32 cellular contexts compared by ENCODE assay signal in genomic region chr6:40139447-40139846, GRCh38.
"Had no signal": no experiment of that assay in that cellular context is flagged by ENCODE, and none has a peak within 500 bp of the region (broad histone marks: within the 10 kb centered on the region; RNA-seq: fewer than 3 reads in every experiment).

No MANE protein-coding gene starts in this region.

- H3K36me3 ChIP-seq: brain microvascular endothelial cell, breast epithelium had no signal

- FAIRE-seq: astrocyte, colon, TTC549 had no signal

- H3K9me3 ChIP-seq: body of pancreas, breast epithelium had no signal

- H3K27ac ChIP-seq: brain microvascular endothelial cell, breast epithelium, VCaP had no signal

- H3K4me1 ChIP-seq: breast epithelium had no signal

- ATAC-seq: activated CD8-positive, alpha-beta T cell treated with anti-CD3 and anti-CD28 coated beads for 36 hours; activated naive CD8-positive, alpha-beta T cell treated with anti-CD3 and anti-CD28 coated beads, Interleukin-2, amount 50 U/mL, for 24 hours; activated T-cell treated with anti-CD3 and anti-CD28 coated beads, Interleukin-2, amount 50 U/mL, for 4 hours; activated T-cell treated with anti-CD3 and anti-CD28 coated beads, Interleukin-2, amount 50 U/mL, for 72 hours; activated T-helper 17 cell treated with anti-CD3 and anti-CD28 coated beads, Interleukin-2, amount 50 U/mL, for 72 hours; body of pancreas had no signal

- H3K27me3 ChIP-seq: body of pancreas, brain microvascular endothelial cell, breast epithelium had no signal

- H3K4me3 ChIP-seq: body of pancreas, breast epithelium had no signal

- DNase-seq: activated B cell treated with CpG ODN at 0.5 μM for 24 hours; activated CD4-positive, alpha-beta memory T cell treated with anti-CD3 and anti-CD28 coated beads for 36 hours; activated CD4-positive, alpha-beta T cell treated with anti-CD3 and anti-CD28 coated beads for 4 hours; activated CD4-positive, alpha-beta T cell treated with anti-CD3 and anti-CD28 coated beads, Interleukin-2, amount 10 ng/mL, durations not matched to agents 24 days and 14 days; activated CD4-positive, alpha-beta T cell treated with anti-CD3 and anti-CD28 coated beads, Interleukin-2, amount 50 U/mL, for 1 hour; activated CD4-positive, alpha-beta T cell treated with anti-CD3 and anti-CD28 coated beads, Interleukin-2, amount 50 U/mL, for 4 hours; activated CD4-positive, CD25-positive, alpha-beta regulatory T cell treated with anti-CD3 and anti-CD28 coated beads, Interleukin-2, amount 50 U/mL, for 72 hours; activated CD8-positive, alpha-beta memory T cell treated with anti-CD3 and anti-CD28 coated beads, Interleukin-2, amount 50 U/mL, for 4 hours; activated CD8-positive, alpha-beta T cell treated with anti-CD3 and anti-CD28 coated beads for 36 hours; activated effector memory CD4-positive, alpha-beta T cell treated with anti-CD3 and anti-CD28 coated beads, Interleukin-2, amount 50 U/mL, for 16 hours; activated gamma-delta T cell treated with Interleukin-2 at 50 U/mL for 16 hours; activated naive CD4-positive, alpha-beta T cell; activated naive CD4-positive, alpha-beta T cell treated with anti-CD3 and anti-CD28 coated beads for 36 hours; activated naive CD4-positive, alpha-beta T cell treated with anti-CD3 and anti-CD28 coated beads, Interleukin-2, amount 50 U/mL, for 16 hours; activated naive CD8-positive, alpha-beta T cell treated with anti-CD3 and anti-CD28 coated beads, Interleukin-2, amount 10 ng/mL, durations not matched to agents 7 days and 5 days; activated naive CD8-positive, alpha-beta T cell treated with anti-CD3 and anti-CD28 coated beads, Interleukin-2, amount 50 U/mL, for 24 hours; activated T-cell treated with anti-CD3 and anti-CD28 coated beads for 4 hours; activated T-cell treated with anti-CD3 and anti-CD28 coated beads, Interleukin-2, amount 50 U/mL, for 1 hour; activated T-cell treated with anti-CD3 and anti-CD28 coated beads, Interleukin-2, amount 50 U/mL, for 4 hours; activated T-cell treated with anti-CD3 and anti-CD28 coated beads, Interleukin-2, amount 50 U/mL, for 72 hours; aorta; body of pancreas; brain microvascular endothelial cell; central memory CD4-positive, alpha-beta T cell; T-helper 2 cell; T-helper 9 cell had no signal
